Comparison of ENCODE assay signal across 9 cellular contexts in genomic region chr19:3336680-3337523, GRCh38. TPM values are rescaled to one million over a fixed set of nuclear protein-coding genes. Genes with fewer than 3 reads are reported as not detected.
DNase-seq lines count a peak whose midpoint lies in the region; ATAC-seq, FAIRE-seq and TF ChIP-seq lines count a peak whose summit lies in the region.
"Had no signal": no experiment of that assay in that cellular context is flagged by ENCODE, and none has a peak within 500 bp of the region (broad histone marks: within the 10 kb centered on the region; RNA-seq: fewer than 3 reads in every experiment).

No MANE protein-coding gene starts in this region.

- H3K4me3 ChIP-seq in prostate gland: no peak overlapping the region

- H3K4me1 Mint-ChIP-seq in activated CD8-positive, alpha-beta T cell treated with anti-CD3 and anti-CD28 coated beads for 36 hours (ENCODE audit: low read depth): peaks cover 7% of the 10 kb centered on the region

- H3K4me1 ChIP-seq in prostate gland (replicated peaks): peaks cover 30% of the 10 kb centered on the region

- H3K9me3 Mint-ChIP-seq in activated CD8-positive, alpha-beta T cell treated with anti-CD3 and anti-CD28 coated beads for 36 hours: no peaks in the 10 kb centered on the region
- H3K9me3 Mint-ChIP-seq: IgD-negative memory B cell had no signal

- no peak overlapping the region for H3K4me3 Mint-ChIP-seq in activated CD8-positive, alpha-beta T cell treated with anti-CD3 and anti-CD28 coated beads for 36 hours
- H3K4me3 Mint-ChIP-seq: IgD-negative memory B cell had no signal

- WGBS in prostate gland: 29% methylated on average over 22 of the region's 22 CpGs

- DNase-seq in DMS 273 (lab: John Stamatoyannopoulos, UW; ENCODE audit: unreplicated experiment) (peak; percentile 88), RCC 7860 (ENCODE audit: low spot score) (peak; percentile 87), glomerular visceral epithelial cell (ENCODE audit: extremely low spot score) (peak; percentile 92), prostate gland (ENCODE audit: low spot score) (peak; percentile 98), iPS-NIHi7 (ENCODE audit: extremely low spot score) (no peak)
- no peak for DNase-seq in activated CD8-positive, alpha-beta T cell treated with anti-CD3 and anti-CD28 coated beads for 36 hours
- no peak for DNase-seq in activated effector memory CD4-positive, alpha-beta T cell treated with Interleukin-2 at 50 U/mL for 16 hours

- TF ChIP-seq POLR2A in prostate gland (IDR thresholded peaks at IDR 0.05): peak; percentile 16

- POLR2A ChIA-PET in activated CD8-positive, alpha-beta T cell treated with anti-CD3 and anti-CD28 coated beads for 36 hours (lab: Charles Lee): interaction anchor here (1.1 kb wide), 1 partner anchor 149 kb away, joined by 3 read pairs; no protein-coding TSS in a partner anchor

- CTCF ChIA-PET in activated CD8-positive, alpha-beta T cell treated with anti-CD3 and anti-CD28 coated beads for 36 hours (lab: Charles Lee): interaction anchor here (1.4 to 3.7 kb wide), 4 partner anchors 32 to 148 kb away, joined by 4 to 10 read pairs (median 7); no protein-coding TSS in a partner anchor

- peak in 2 of 4 experiments; percentile 28 to 36 for TF ChIP-seq CTCF in prostate gland (IDR thresholded peaks at IDR 0.05)
- TF ChIP-seq CTCF in activated CD8-positive, alpha-beta T cell treated with anti-CD3 and anti-CD28 coated beads for 36 hours (IDR thresholded peaks at IDR 0.05): no peak

- H3K27ac ChIP-seq in prostate gland: peak overlapping the region; percentile 94 to 98

- no peaks in the 10 kb centered on the region for H3K27me3 ChIP-seq in prostate gland (replicated peaks; ENCODE audit: insufficient read depth)

- H3K9me3 ChIP-seq in prostate gland: no peaks in the 10 kb centered on the region

- H3K27ac Mint-ChIP-seq in activated CD8-positive, alpha-beta T cell treated with anti-CD3 and anti-CD28 coated beads for 36 hours: no peak overlapping the region

- no peak for ATAC-seq in GM21381 (IDR thresholded peaks at IDR 0.05; ENCODE audit: unreplicated experiment)
- ATAC-seq in activated CD8-positive, alpha-beta T cell treated with anti-CD3 and anti-CD28 coated beads for 36 hours: no peak

- H3K36me3 ChIP-seq in prostate gland: no peaks in the 10 kb centered on the region

- intact Hi-C loops in prostate gland (cut with DNase I): loop anchor here (2.0 kb wide), 2 partner anchors 62 to 92 kb away; no protein-coding TSS in a partner anchor
- intact Hi-C loops in activated CD8-positive, alpha-beta T cell treated with anti-CD3 and anti-CD28 coated beads for 36 hours (cut with micrococcal nuclease): no loop called here

- no peaks in the 10 kb centered on the region for H3K36me3 Mint-ChIP-seq in activated CD8-positive, alpha-beta T cell treated with anti-CD3 and anti-CD28 coated beads for 36 hours (ENCODE audit: low read depth)
- H3K36me3 Mint-ChIP-seq: IgD-negative memory B cell had no signal

- no peaks in the 10 kb centered on the region for H3K27me3 Mint-ChIP-seq in activated CD8-positive, alpha-beta T cell treated with anti-CD3 and anti-CD28 coated beads for 36 hours

- FAIRE-seq in RCC 7860 (lab: Jason Lieb, UNC): peak; percentile 89

RNA-seq across cellular contexts. Expression of gene NFIC, which starts 29.5 kb away (rescaled TPM):
- total RNA-seq in prostate gland: 100 to 1,000 TPM; 160 to 168 TPM
- total RNA-seq in activated CD8-positive, alpha-beta T cell treated with anti-CD3 and anti-CD28 coated beads for 36 hours: 10 to 100 TPM; 19.0 to 20.8 TPM

Comparison
In these comparisons a context has a peak if more than half of its experiments do, and no peak if none do; other contexts are left out.
1. DNase-seq: peak in DMS 273 (single experiment), RCC 7860 (single experiment), glomerular visceral epithelial cell (single experiment) and prostate gland (single experiment); none in iPS-NIHi7 (single experiment), activated CD8-positive, alpha-beta T cell treated with anti-CD3 and anti-CD28 coated beads for 36 hours (single experiment) and activated effector memory CD4-positive, alpha-beta T cell treated with Interleukin-2 at 50 U/mL for 16 hours (single experiment).
2. RNA of gene NFIC, which starts 29.5 kb away (total RNA-seq): 160 to 168 TPM in prostate gland; 19.0 to 20.8 TPM in activated CD8-positive, alpha-beta T cell treated with anti-CD3 and anti-CD28 coated beads for 36 hours; every median in the first group is over 4 times any median in the second.